In the genomic region with DNA sequence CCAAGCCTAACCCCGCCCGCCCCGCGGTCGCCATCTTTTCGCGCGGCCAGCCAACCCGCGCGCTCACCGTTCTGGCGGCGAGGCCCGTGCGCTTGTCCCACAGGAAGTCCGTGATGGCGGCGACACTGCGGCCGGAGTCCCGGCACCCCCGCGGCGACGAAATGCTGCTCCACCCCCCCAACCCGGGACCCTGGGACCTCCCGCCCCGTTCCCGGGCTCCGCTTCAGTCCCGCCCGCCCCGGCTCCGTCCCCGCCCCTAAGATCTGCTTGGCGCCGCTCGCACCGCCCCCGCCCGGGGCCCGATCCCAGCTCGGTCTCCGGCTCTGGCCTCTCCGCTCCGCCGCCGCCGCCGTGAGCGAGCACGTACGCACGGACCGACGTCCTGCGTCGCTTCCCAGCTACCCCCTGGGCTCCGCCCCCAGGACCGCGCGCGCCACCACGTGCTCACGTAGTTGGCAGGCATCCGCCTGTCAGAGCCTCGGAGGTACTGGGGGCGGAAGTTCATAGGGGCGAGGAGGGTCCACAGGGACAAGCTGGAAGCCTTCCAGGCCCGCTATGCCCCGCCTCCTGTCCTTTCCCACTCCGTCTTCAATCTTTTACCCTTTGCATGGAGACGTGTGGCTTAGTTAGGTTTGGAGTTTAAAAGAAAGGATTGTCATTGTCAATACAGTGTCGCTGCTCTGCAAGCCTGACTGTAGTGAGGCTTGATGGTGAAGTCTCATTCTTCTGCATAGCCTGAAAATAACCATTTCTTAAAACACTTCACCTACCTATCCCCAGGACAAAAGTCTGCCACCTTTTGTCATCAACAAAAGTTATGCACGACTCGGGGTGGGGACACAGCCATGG, we compare ENCODE assay signal across 8 cellular contexts. TPM values are rescaled to one million over a fixed set of nuclear protein-coding genes. Genes with fewer than 3 reads are reported as not detected.
A peak's percentile ranks its signal among the peaks of the same experiment; 100 is the strongest.
DNase-seq lines count a peak whose midpoint lies in the region; TF ChIP-seq lines count a peak whose summit lies in the region.

A gene (minus strand): TSS at position 371 of the 849 bp plus-strand sequence. CDS start 2,527 bp downstream, outside the sequence.

- no peak within 1 kb of the TSS for H4K5ac ChIP-seq in H9 (ENCODE audit: insufficient read length, low read depth, low read length)

- peak within 1 kb of the TSS; percentile 46 for H2AFZ ChIP-seq in H9 (ENCODE audit: low read length)
- peak within 1 kb of the TSS; percentile 100 for H2AFZ ChIP-seq in MM.1S (ENCODE audit: low read length)

- TF ChIP-seq CTCF in H9 (conservative IDR thresholded peaks at IDR 0.05) (no peak), MM.1S (IDR thresholded peaks at IDR 0.05; ENCODE audit: low read length) (no peak), fibroblast of pulmonary artery (IDR thresholded peaks at IDR 0.05; ENCODE audit: low read length, missing control alignments) (no peak), nephron (IDR thresholded peaks at IDR 0.05; ENCODE audit: unreplicated experiment in 3 of 3) (no peak)

- no peak within 1 kb of the TSS for H4K91ac ChIP-seq in H9 (ENCODE audit: insufficient read length, low read depth, low read length)

- H3K4me3 Mint-ChIP-seq in H9 (peak within 1 kb of the TSS; percentile 89 to 96), nephron (peak within 1 kb of the TSS; percentile 92 to 95 (median 95))
- peak within 1 kb of the TSS; percentile 91 for H3K4me3 Mint-ChIP-seq in stimulated activated naive CD8-positive, alpha-beta T cell treated with anti-CD3 and anti-CD28 coated beads, Interleukin-15, Interleukin-2, amounts not matched to agents 100 ng/mL and 50 ng/mL, for 24 hours

- no peak within 1 kb of the TSS for H3K4ac ChIP-seq in H9 (ENCODE audit: low read depth, low read length)

- peak within 1 kb of the TSS; percentile 74; the same call in 1 of the 2 replicates for H3K14ac ChIP-seq in H9 (ENCODE audit: insufficient read depth, low read length)

- H3K9me2 ChIP-seq in MM.1S (replicated peaks; ENCODE audit: insufficient read depth, low read length): no peaks in the 10 kb centered on the region

- no peak within 1 kb of the TSS for H2BK15ac ChIP-seq in H9 (ENCODE audit: low read depth, low read length)

- H3K79me2 ChIP-seq in H9 (ENCODE audit: insufficient read depth, low read length) (peaks cover 11% of the 10 kb centered on the region), MM.1S (ENCODE audit: low read length) (peaks cover 46% of the 10 kb centered on the region)

- no peak within 1 kb of the TSS for H2BK12ac ChIP-seq in H9 (ENCODE audit: insufficient read length, low read depth, low read length)

- no peak within 1 kb of the TSS for H2AK5ac ChIP-seq in H9 (ENCODE audit: insufficient read length, low read length)

- peaks cover 21% of the 10 kb centered on the region for H3K36me3 ChIP-seq in MM.1S (replicated peaks; ENCODE audit: insufficient read depth, low read length)

- H3K27me3 Mint-ChIP-seq in H9 (ENCODE audit: low read depth) (peaks cover 4% of the 10 kb centered on the region; the same call in 1 of the 2 replicates), nephron (ENCODE audit: low read depth) (no peaks in the 10 kb centered on the region)
- no peaks in the 10 kb centered on the region for H3K27me3 Mint-ChIP-seq in stimulated activated naive CD8-positive, alpha-beta T cell treated with anti-CD3 and anti-CD28 coated beads, Interleukin-15, Interleukin-2, amounts not matched to agents 100 ng/mL and 50 ng/mL, for 24 hours

- peak within 1 kb of the TSS; percentile 85 for H3K18ac ChIP-seq in H9 (ENCODE audit: insufficient read length, low read depth, low read length)

- peaks cover 17% of the 10 kb centered on the region for H3K23me2 ChIP-seq in H9 (ENCODE audit: insufficient read length, low read depth, low read length, poor library complexity, severe bottlenecking)

- H3K4me1 Mint-ChIP-seq in H9: peaks cover 17 to 29% of the 10 kb centered on the region in 2 experiments
- peaks cover 30% of the 10 kb centered on the region for H3K4me1 Mint-ChIP-seq in nephron
- peaks cover 48% of the 10 kb centered on the region for H3K4me1 Mint-ChIP-seq in stimulated activated naive CD8-positive, alpha-beta T cell treated with anti-CD3 and anti-CD28 coated beads, Interleukin-15, Interleukin-2, amounts not matched to agents 100 ng/mL and 50 ng/mL, for 24 hours (ENCODE audit: low read depth)

- H4K20me1 ChIP-seq in H9 (ENCODE audit: control insufficient read depth, insufficient read depth, insufficient read length): no peaks in the 10 kb centered on the region
- H4K20me1 ChIP-seq in MM.1S (ENCODE audit: insufficient read depth, low read length): no peaks in the 10 kb centered on the region

- H3T11ph ChIP-seq in H9 (ENCODE audit: low read length): no peak within 1 kb of the TSS

- peak within 1 kb of the TSS; percentile 85 for H3K4me2 ChIP-seq in H9 (ENCODE audit: insufficient read depth, insufficient read length, low read length)
- H3K4me2 ChIP-seq in MM.1S (ENCODE audit: low read depth, low read length): peak within 1 kb of the TSS; percentile 100

- no peaks in the 10 kb centered on the region for H3K9me3 ChIP-seq in H9 (ENCODE audit: control insufficient read depth, low read depth, low read length)
- H3K9me3 ChIP-seq in MM.1S (replicated peaks; ENCODE audit: insufficient read depth, low read length): no peaks in the 10 kb centered on the region

- H3K9ac ChIP-seq in H9 (ENCODE audit: extremely low read depth, insufficient read length, low read length) (peak within 1 kb of the TSS; percentile 79), MM.1S (ENCODE audit: low read length) (peak within 1 kb of the TSS; percentile 78)

- peaks cover 25% of the 10 kb centered on the region for H3F3A ChIP-seq in MM.1S (ENCODE audit: insufficient read depth, low read length)

- H3K9me3 Mint-ChIP-seq in H9 (0 out of 5 replicates have a peak, but pooled peaks cover 0 to 3% of the 10 kb centered on the region in 2 experiments), nephron (no peaks in the 10 kb centered on the region)
- no peaks in the 10 kb centered on the region for H3K9me3 Mint-ChIP-seq in stimulated activated naive CD8-positive, alpha-beta T cell treated with anti-CD3 and anti-CD28 coated beads, Interleukin-15, Interleukin-2, amounts not matched to agents 100 ng/mL and 50 ng/mL, for 24 hours

- no CpG with 5 or more reads among the region's 77 CpGs for WGBS in H9 (ENCODE audit: extremely low coverage, insufficient read length, low lambda C conversion rate)

- no peak within 1 kb of the TSS for H2BK20ac ChIP-seq in H9 (ENCODE audit: low read depth, low read length, poor library complexity, severe bottlenecking)

- H3K4me1 ChIP-seq in H9 (ENCODE audit: insufficient read depth, low read length): peaks cover 4% of the 10 kb centered on the region
- peaks cover 12% of the 10 kb centered on the region for H3K4me1 ChIP-seq in MM.1S (ENCODE audit: low read length)

- H3K27me3 ChIP-seq in H9 (ENCODE audit: insufficient read depth, low read length) (no peaks in the 10 kb centered on the region), MM.1S (replicated peaks; ENCODE audit: insufficient read depth, low read length) (no peaks in the 10 kb centered on the region)

- H3K23ac ChIP-seq in H9 (ENCODE audit: insufficient read length, low read depth, low read length): no peak within 1 kb of the TSS

- no peak within 1 kb of the TSS for H2BK120ac ChIP-seq in H9 (ENCODE audit: low read depth, low read length, poor library complexity, severe bottlenecking)

- DNase-seq in ELF-1 (ENCODE audit: low read depth, low spot score): peak; percentile 98
- peak; percentile 98 for DNase-seq in H9
- peak; percentile 100 for DNase-seq in MM.1S
- peak; percentile 99 for DNase-seq in SHP77 treated with DMSO at 0.1 percent for 48 hours (lab: John Stamatoyannopoulos, UW)
- peak; percentile 93 for DNase-seq in activated effector memory CD4-positive, alpha-beta T cell treated with Interleukin-2 at 50 U/mL for 16 hours
- peak; percentile 95 for DNase-seq in fibroblast of pulmonary artery (ENCODE audit: low read depth)

- no peak within 1 kb of the TSS for H4K8ac ChIP-seq in H9 (replicated peaks; ENCODE audit: insufficient read length, low read depth, low read length)

- H3K27ac ChIP-seq in H9 (ENCODE audit: insufficient read length, low read depth, low read length) (peak within 1 kb of the TSS; percentile 29), MM.1S (ENCODE audit: low read length) (peak within 1 kb of the TSS; percentile 53; the same call in 1 of the 2 replicates)

- no peak within 1 kb of the TSS for H3K56ac ChIP-seq in H9 (ENCODE audit: insufficient read length, low read depth, low read length)

- no peak within 1 kb of the TSS for H2BK5ac ChIP-seq in H9 (ENCODE audit: insufficient read length, low read length)

- peaks cover 4% of the 10 kb centered on the region for H3K79me1 ChIP-seq in H9 (ENCODE audit: insufficient read depth, low read depth, low read length, poor library complexity, severe bottlenecking)

- H3K36me3 Mint-ChIP-seq in H9 (ENCODE audit: insufficient read depth in 1 of 3, low read depth in 3 of 3): peaks cover 34 to 45% (median 40%) of the 10 kb centered on the region in 3 experiments; a peak in 6 of 7 replicates
- peaks cover 31% of the 10 kb centered on the region for H3K36me3 Mint-ChIP-seq in nephron (ENCODE audit: low read depth)
- peaks cover 41% of the 10 kb centered on the region for H3K36me3 Mint-ChIP-seq in stimulated activated naive CD8-positive, alpha-beta T cell treated with anti-CD3 and anti-CD28 coated beads, Interleukin-15, Interleukin-2, amounts not matched to agents 100 ng/mL and 50 ng/mL, for 24 hours (ENCODE audit: low read depth)

- peak within 1 kb of the TSS; percentile 83 for H3K4me3 ChIP-seq in MM.1S (ENCODE audit: low read length)
- peak within 1 kb of the TSS; percentile 75 for H3K4me3 ChIP-seq in fibroblast of pulmonary artery (replicated peaks; ENCODE audit: low read depth, low read length)

- H3K27ac Mint-ChIP-seq in H9: peak within 1 kb of the TSS; percentile 96 to 98 (median 96)
- peak within 1 kb of the TSS; percentile 85 to 98 (median 97) for H3K27ac Mint-ChIP-seq in nephron
- peak within 1 kb of the TSS; percentile 90 for H3K27ac Mint-ChIP-seq in stimulated activated naive CD8-positive, alpha-beta T cell treated with anti-CD3 and anti-CD28 coated beads, Interleukin-15, Interleukin-2, amounts not matched to agents 100 ng/mL and 50 ng/mL, for 24 hours

RNA-seq across cellular contexts. Expression of the gene that starts here (rescaled TPM):
- 77.5 and 81.5 TPM in 2 replicates for total RNA-seq in H9 (2021)

Comparison
In these comparisons a context has a peak if more than half of its experiments do, and no peak if none do; other contexts are left out.
1. Peak in every context shown above with its lines: DNase-seq, H3K4me3 ChIP-seq and H3K27ac ChIP-seq.